ENCODE assay signal across 8 cellular contexts in the genomic region with DNA sequence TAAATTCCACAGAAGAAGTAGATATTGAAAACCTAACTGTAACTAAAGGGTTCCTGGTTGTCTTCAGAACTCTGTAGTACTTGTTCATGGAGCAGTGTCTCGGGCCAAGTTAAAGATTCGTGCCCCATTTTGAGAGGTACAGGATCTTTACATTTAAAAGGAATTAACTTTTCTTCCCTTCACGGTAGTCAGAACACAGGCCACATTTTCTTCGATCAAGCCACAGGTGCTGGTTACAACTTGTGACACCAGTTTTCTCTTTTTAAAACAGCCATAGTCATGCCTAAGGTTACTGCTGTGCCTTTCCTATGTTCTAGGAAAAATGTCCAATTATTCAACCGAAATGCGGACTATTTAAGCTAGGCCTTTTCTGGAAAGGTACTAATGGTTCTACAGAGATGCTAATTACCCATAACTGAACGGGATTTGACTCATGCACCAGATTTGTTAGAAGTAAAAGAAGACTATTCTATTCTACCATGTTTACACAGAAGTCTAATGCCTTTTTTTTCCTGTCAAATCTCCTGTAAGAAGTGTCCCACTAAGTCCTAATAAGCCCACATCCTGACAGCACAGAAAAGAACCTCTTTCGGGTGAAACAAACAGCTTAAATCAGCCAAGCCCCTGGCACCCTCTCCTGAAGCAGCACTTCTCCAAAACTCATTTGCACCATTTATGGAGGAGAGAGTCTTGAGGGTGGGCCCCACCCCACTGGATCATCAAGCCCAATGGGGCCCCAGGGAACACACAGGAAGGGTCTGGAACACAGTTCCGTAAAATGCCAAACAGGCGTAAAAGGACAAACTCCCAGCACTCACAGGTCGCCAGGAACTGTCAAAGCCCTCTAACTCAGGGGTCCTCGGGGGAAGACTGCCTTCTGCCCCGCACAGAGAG. TPM values are rescaled to one million over a fixed set of nuclear protein-coding genes. Genes with fewer than 3 reads are reported as not detected.
A peak's percentile ranks its signal among the peaks of the same experiment; 100 is the strongest.
DNase-seq lines count a peak whose midpoint lies in the region; ATAC-seq, FAIRE-seq and TF ChIP-seq lines count a peak whose summit lies in the region.

No MANE protein-coding gene starts in this region.

- peak overlapping the region; percentile 92 for H3K27ac ChIP-seq in VCaP
- peak overlapping the region in 16 of 21 experiments; percentile 75 to 95 (median 87) for H3K27ac ChIP-seq in skin epidermis

- peak; percentile 27 for FAIRE-seq in GM12892 (lab: Jason Lieb, UNC)

- peak overlapping the region; percentile 71 to 96 (median 89) for H3K4me3 ChIP-seq in skin epidermis

- TF ChIP-seq POLR2A in GM12892 (IDR thresholded peaks at IDR 0.05; ENCODE audit: low read depth, low read length) = no peak

- no peak for DNase-seq in GM12892 (ENCODE audit: insufficient read length)
- peak; percentile 51 for DNase-seq in left ventricle myocardium superior
- DNase-seq in NCI-H1092 treated with DMSO at 0.1 percent for 48 hours (lab: John Stamatoyannopoulos, UW) = no peak
- no peak for DNase-seq in GOT3 (lab: John Stamatoyannopoulos, UW)
- no peak for DNase-seq in posterior vena cava (ENCODE audit: low spot score)

- intact Hi-C loops in left ventricle myocardium superior (cut with micrococcal nuclease) (loop anchor here (5.0 kb wide), 1 partner anchor 87 kb away; no protein-coding TSS in a partner anchor), posterior vena cava (cut with DNase I) (loop anchor here (5.0 kb wide), 1 partner anchor 92 kb away; no protein-coding TSS in a partner anchor)

- no peak for TF ChIP-seq CTCF in VCaP (conservative IDR thresholded peaks at IDR 0.05)

- ATAC-seq in left ventricle myocardium superior (peak; percentile 1), GM21723 (IDR thresholded peaks at IDR 0.05; ENCODE audit: unreplicated experiment) (no peak)

RNA-seq across cellular contexts. Expression of gene LRIG1, which starts 1.9 kb away (rescaled TPM):
- polyA plus RNA-seq in GM12892 (2012; ENCODE audit: missing spikeins) = 7.9 TPM
- 104 TPM for total RNA-seq in left ventricle myocardium superior
- 10 to 100 TPM; 55.7 to 83.8 TPM for total RNA-seq in posterior vena cava
